Comparison of ENCODE assay signal across 15 cellular contexts in genomic region chr2:240392948-240393830, GRCh38. TPM values are rescaled to one million over a fixed set of nuclear protein-coding genes. Genes with fewer than 3 reads are reported as not detected.
DNase-seq lines count a peak whose midpoint lies in the region; ATAC-seq and TF ChIP-seq lines count a peak whose summit lies in the region.
"Had no signal": no experiment of that assay in that cellular context is flagged by ENCODE, and none has a peak within 500 bp of the region (broad histone marks: within the 10 kb centered on the region; RNA-seq: fewer than 3 reads in every experiment).

No MANE protein-coding gene starts in this region.

- no peaks in the 10 kb centered on the region for H3K36me3 Mint-ChIP-seq in T-helper 17 cell (ENCODE audit: low read depth)
- H3K36me3 Mint-ChIP-seq: immature natural killer cell had no signal

- H3K4me1 ChIP-seq in right lobe of liver (no peaks in the 10 kb centered on the region), skeletal muscle tissue (ENCODE audit: control insufficient read depth in 3 of 3, insufficient read depth in 3 of 3, low read length in 3 of 3) (peaks cover 9 to 26% (median 16%) of the 10 kb centered on the region in 3 donors)

- no peak overlapping the region for H3K4me3 ChIP-seq in right lobe of liver
- no peak overlapping the region for H3K4me3 ChIP-seq in skeletal muscle tissue (ENCODE audit: low read length in 3 of 3)
- H3K4me3 ChIP-seq: psoas muscle had no signal

- no peaks in the 10 kb centered on the region for H3K9me3 ChIP-seq in T-helper 17 cell (ENCODE audit: control insufficient read depth, low read length, poor library complexity, severe bottlenecking)
- H3K9me3 ChIP-seq in right lobe of liver, result no peaks in the 10 kb centered on the region
- no peaks in the 10 kb centered on the region for H3K9me3 ChIP-seq in skeletal muscle tissue (ENCODE audit: control insufficient read depth in 3 of 3, low read length in 3 of 3)
- H3K9me3 ChIP-seq: psoas muscle had no signal

- H3K27me3 ChIP-seq in right lobe of liver (no peaks in the 10 kb centered on the region), skeletal muscle tissue (ENCODE audit: control insufficient read depth in 3 of 3, insufficient read depth in 3 of 3, low read length in 3 of 3) (no peaks in the 10 kb centered on the region)

- no peak overlapping the region for H3K27ac ChIP-seq in right lobe of liver
- H3K27ac ChIP-seq in skeletal muscle tissue (ENCODE audit: low read depth, low read length), result peak overlapping the region; percentile 58
- H3K27ac ChIP-seq: HL-60 had no signal

- ATAC-seq in T-helper 17 cell (no peak), right lobe of liver (no peak)

- intact Hi-C loops in right lobe of liver (cut with DNase I), result no loop called here

- no peak overlapping the region for H3K9ac ChIP-seq in skeletal muscle tissue (ENCODE audit: low read depth in 1 of 3, low read length in 3 of 3)

- TF ChIP-seq CTCF in right lobe of liver (IDR thresholded peaks at IDR 0.05), result no peak

- H3K4me3 Mint-ChIP-seq in T-helper 17 cell, result peak overlapping the region; percentile 56

- peak overlapping the region; percentile 56 for H3K27ac Mint-ChIP-seq in T-helper 17 cell

- H3K36me3 ChIP-seq in right lobe of liver (no peaks in the 10 kb centered on the region), skeletal muscle tissue (ENCODE audit: control insufficient read depth in 3 of 3, insufficient read depth in 3 of 3, low read length in 3 of 3) (no peaks in the 10 kb centered on the region)

- H3K27me3 Mint-ChIP-seq in T-helper 17 cell, result no peaks in the 10 kb centered on the region

- DNase-seq in activated T-cell treated with anti-CD3 and anti-CD28 coated beads, Interleukin-2, amount 50 U/mL, for 1 hour, result peak; percentile 16
- no peak for DNase-seq in activated T-cell treated with anti-CD3 and anti-CD28 coated beads, Interleukin-2, amount 50 U/mL, for 48 hours
- no peak for DNase-seq in T-helper 17 cell
- DNase-seq in right lobe of liver, result peak in 2 of 3 donors; percentile 8 to 36
- no peak for DNase-seq in stimulated activated CD8-positive, alpha-beta memory T cell treated with anti-CD3 and anti-CD28 coated beads, Interleukin-4, amount 100 ng/mL, for 48 hours
- no peak for DNase-seq in D341Med (ENCODE audit: low spot score)
- DNase-seq in CD1c-positive myeloid dendritic cell (ENCODE audit: extremely low spot score), result no peak
- DNase-seq: ACHN, Karpas-422, NCI-H146, NCI-H524 had no signal

- 67% methylated on average over 6 of the region's 23 CpGs for WGBS in right lobe of liver (ENCODE audit: insufficient coverage, low coverage, low lambda C conversion rate, missing lambda C conversion rate)

- TF ChIP-seq POLR2A in right lobe of liver (IDR thresholded peaks at IDR 0.05), result no peak

- H3K4me1 Mint-ChIP-seq in T-helper 17 cell, result peaks cover 7% of the 10 kb centered on the region

RNA-seq across cellular contexts. Expression of gene GPC1, which starts 42.3 kb away (rescaled TPM):
- 1 to 10 TPM; 1.5 to 1.7 TPM for total RNA-seq in T-helper 17 cell
- 10 to 100 TPM; 20.7 to 44.5 (median 27.8) TPM for total RNA-seq in right lobe of liver
- 36.0 TPM for total RNA-seq in skeletal muscle tissue

Comparison
In these comparisons a context has a peak if more than half of its experiments do, and no peak if none do; other contexts are left out.
1. DNase-seq: peak in activated T-cell treated with anti-CD3 and anti-CD28 coated beads, Interleukin-2, amount 50 U/mL, for 1 hour (single experiment) and right lobe of liver (2 of 3); none in activated T-cell treated with anti-CD3 and anti-CD28 coated beads, Interleukin-2, amount 50 U/mL, for 48 hours (0 of 2), T-helper 17 cell (0 of 3), stimulated activated CD8-positive, alpha-beta memory T cell treated with anti-CD3 and anti-CD28 coated beads, Interleukin-4, amount 100 ng/mL, for 48 hours (single experiment), D341Med (single experiment) and CD1c-positive myeloid dendritic cell (single experiment).
2. RNA of gene GPC1, which starts 42.3 kb away (total RNA-seq): 36.0 TPM in skeletal muscle tissue (single experiment) and 20.7 to 44.5 TPM in right lobe of liver; 1.5 to 1.7 TPM in T-helper 17 cell; every median in the first group is over 4 times any median in the second.